Comparison of ENCODE assay signal across 8 cellular contexts in the genomic region with DNA sequence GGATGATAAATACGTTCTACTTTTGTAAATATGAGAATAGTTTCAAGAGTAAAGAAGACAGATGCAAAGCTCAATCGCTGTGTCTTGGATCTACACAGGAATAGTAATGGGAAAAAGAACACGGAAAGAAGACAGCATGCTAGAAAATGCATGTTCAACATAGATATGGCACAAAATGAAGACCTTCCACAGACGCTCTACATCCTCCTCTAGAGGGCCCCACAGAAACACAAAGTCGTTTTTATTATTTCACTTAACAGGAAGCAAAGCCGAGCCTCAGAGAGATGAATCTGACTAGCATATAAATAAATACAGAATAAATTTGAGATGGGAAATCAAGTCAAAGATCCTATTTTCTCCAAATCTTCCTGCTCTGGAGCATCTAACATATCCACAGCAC.
DNase-seq lines count a peak whose midpoint lies in the region; ATAC-seq and TF ChIP-seq lines count a peak whose summit lies in the region.

No MANE protein-coding gene starts in this region.

- ATAC-seq in SK-N-SH treated with all-trans-retinoic acid at 6 μM for 48 hours = no peak
- peak; percentile 55 for ATAC-seq in HG03342 (IDR thresholded peaks at IDR 0.05; ENCODE audit: unreplicated experiment)
- ATAC-seq in T-helper 17 cell = no peak

- H3K79me2 ChIP-seq in SK-N-SH (ENCODE audit: insufficient read depth) = peaks cover 62% of the 10 kb centered on the region

- H3K9me2 ChIP-seq in SK-N-SH = no peaks in the 10 kb centered on the region

- H3F3A ChIP-seq in SK-N-SH (replicated peaks; ENCODE audit: insufficient read depth) = peaks cover 23% of the 10 kb centered on the region

- CTCF ChIA-PET in SK-N-SH (lab: Yijun Ruan, JAX) = interaction anchor here (0.7 to 1.9 kb wide), 6 partner anchors 14 to 138 kb away, joined by 3 to 13 read pairs (median 4); no protein-coding TSS in a partner anchor
- CTCF ChIA-PET in activated CD4-positive, alpha-beta memory T cell treated with anti-CD3 and anti-CD28 coated beads, Interleukin-2, amount 10 ng/mL, durations not matched to agents 7 days and 5 days (lab: Charles Lee) = interaction anchor here (2.0 kb wide), 1 partner anchor 116 kb away, joined by 10 read pairs; no protein-coding TSS in a partner anchor

- no peak overlapping the region for H2AFZ ChIP-seq in SK-N-SH (ENCODE audit: low read depth)

- H3K27ac ChIP-seq in SK-N-SH (ENCODE audit: low read depth in 2 of 2, low read length in 1 of 2) = peak overlapping the region; percentile 2 to 4; a peak in 2 of 4 replicates

- TF ChIP-seq CTCF in SK-N-SH (IDR thresholded peaks at IDR 0.05) (peak; percentile 59), WI38 (IDR thresholded peaks at IDR 0.05; ENCODE audit: low read depth, low read length) (peak; percentile 48)

- peaks cover 8 to 21% of the 10 kb centered on the region in 2 experiments; a peak in 3 of 4 replicates for H3K4me1 ChIP-seq in SK-N-SH (ENCODE audit: control insufficient read depth in 1 of 2, insufficient read depth in 2 of 2, low read depth in 1 of 2, low read length in 1 of 2)

- H3K9me3 ChIP-seq in SK-N-SH (no peaks in the 10 kb centered on the region), T-helper 17 cell (ENCODE audit: control insufficient read depth, low read length, poor library complexity, severe bottlenecking) (no peaks in the 10 kb centered on the region)

- no peak overlapping the region for H3K4me2 ChIP-seq in SK-N-SH

- DNase-seq in SK-N-SH (peak; percentile 22), medulla oblongata (ENCODE audit: extremely low spot score) (peak; percentile 51), NCI-H446 treated with DMSO at 0.1 percent for 48 hours (lab: John Stamatoyannopoulos, UW) (no peak), T-helper 17 cell (no peak)
- no peak for DNase-seq in activated CD4-positive, alpha-beta memory T cell treated with anti-CD3 and anti-CD28 coated beads, Interleukin-2, amount 10 ng/mL, durations not matched to agents 7 days and 5 days

- H3K4me3 Mint-ChIP-seq in activated CD4-positive, alpha-beta memory T cell treated with anti-CD3 and anti-CD28 coated beads, Interleukin-2, amount 10 ng/mL, durations not matched to agents 7 days and 5 days = no peak overlapping the region
- H3K4me3 Mint-ChIP-seq in T-helper 17 cell = no peak overlapping the region

- no peaks in the 10 kb centered on the region for H3K36me3 Mint-ChIP-seq in activated CD4-positive, alpha-beta memory T cell treated with anti-CD3 and anti-CD28 coated beads, Interleukin-2, amount 10 ng/mL, durations not matched to agents 7 days and 5 days (ENCODE audit: low read depth)
- no peaks in the 10 kb centered on the region for H3K36me3 Mint-ChIP-seq in T-helper 17 cell (ENCODE audit: low read depth)

- no peaks in the 10 kb centered on the region for H3K36me3 ChIP-seq in SK-N-SH (replicated peaks in 1 of 2; ENCODE audit: control insufficient read depth in 1 of 2, insufficient read depth in 2 of 2, low read length in 1 of 2)

- POLR2A ChIA-PET in SK-N-SH (lab: Yijun Ruan, JAX) = no interaction called here
- POLR2A ChIA-PET in activated CD4-positive, alpha-beta memory T cell treated with anti-CD3 and anti-CD28 coated beads, Interleukin-2, amount 10 ng/mL, durations not matched to agents 7 days and 5 days (lab: Charles Lee) = no interaction called here

- H3K4me1 Mint-ChIP-seq in activated CD4-positive, alpha-beta memory T cell treated with anti-CD3 and anti-CD28 coated beads, Interleukin-2, amount 10 ng/mL, durations not matched to agents 7 days and 5 days = peaks cover 2% of the 10 kb centered on the region
- H3K4me1 Mint-ChIP-seq in T-helper 17 cell = peaks cover 3% of the 10 kb centered on the region

- 46% methylated on average over 6 of the region's 6 CpGs for WGBS in SK-N-SH (ENCODE audit: low lambda C conversion rate)

- peaks cover 12% of the 10 kb centered on the region for H3K27me3 Mint-ChIP-seq in activated CD4-positive, alpha-beta memory T cell treated with anti-CD3 and anti-CD28 coated beads, Interleukin-2, amount 10 ng/mL, durations not matched to agents 7 days and 5 days
- H3K27me3 Mint-ChIP-seq in T-helper 17 cell = peaks cover 46% of the 10 kb centered on the region

- H3K9ac ChIP-seq in SK-N-SH = no peak overlapping the region

- H3K4me3 ChIP-seq in SK-N-SH (ENCODE audit: low read depth in 2 of 2, low read length in 1 of 2) (no peak overlapping the region), WI38 (ENCODE audit: low read depth, low read length) (no peak overlapping the region)

- H3K27me3 ChIP-seq in SK-N-SH (ENCODE audit: insufficient read depth) = no peaks in the 10 kb centered on the region

- peak; percentile 68 for TF ChIP-seq RAD21 in SK-N-SH (IDR thresholded peaks at IDR 0.05; ENCODE audit: low read length)

- no peaks in the 10 kb centered on the region for H4K20me1 ChIP-seq in SK-N-SH (ENCODE audit: insufficient read depth)

- H3K27ac Mint-ChIP-seq in activated CD4-positive, alpha-beta memory T cell treated with anti-CD3 and anti-CD28 coated beads, Interleukin-2, amount 10 ng/mL, durations not matched to agents 7 days and 5 days = no peak overlapping the region
- no peak overlapping the region for H3K27ac Mint-ChIP-seq in T-helper 17 cell

- no peak for TF ChIP-seq EP300 in SK-N-SH (IDR thresholded peaks at IDR 0.05; ENCODE audit: borderline replicate concordance in 1 of 2, low read depth in 1 of 2, low read length in 1 of 2)

- no peaks in the 10 kb centered on the region for H3K9me3 Mint-ChIP-seq in activated CD4-positive, alpha-beta memory T cell treated with anti-CD3 and anti-CD28 coated beads, Interleukin-2, amount 10 ng/mL, durations not matched to agents 7 days and 5 days

TF ChIP-seq in SK-N-SH, 30 proteins besides CTCF, POLR2A, EP300 and RAD21:
- TF ChIP-seq TCF12 (IDR thresholded peaks at IDR 0.05) (no peak), SMC3 (IDR thresholded peaks at IDR 0.05; ENCODE audit: low read depth, low read length) (peak; percentile 28; the same call in 1 of the 2 replicates), FOSL2 (IDR thresholded peaks at IDR 0.05; ENCODE audit: borderline replicate concordance, low read depth) (no peak), SIN3A (IDR thresholded peaks at IDR 0.05; ENCODE audit: borderline replicate concordance, low read depth, low read length) (no peak)

TF ChIP-seq in SK-N-SH treated with all-trans-retinoic acid at 6 μM for 48 hours, 23 proteins besides CTCF, POLR2A, EP300 and RAD21:
- TF ChIP-seq CSRNP3 (CRISPR knock-in tag; IDR thresholded peaks at IDR 0.05) (no peak), SNAI2 (CRISPR knock-in tag; IDR thresholded peaks at IDR 0.05) (no peak), ZFP3 (CRISPR knock-in tag; IDR thresholded peaks at IDR 0.05) (no peak), TCF4 (CRISPR knock-in tag; IDR thresholded peaks at IDR 0.05; ENCODE audit: borderline replicate concordance) (no peak), ZFP30 (CRISPR knock-in tag; IDR thresholded peaks at IDR 0.05) (no peak), ARNTL (CRISPR knock-in tag; IDR thresholded peaks at IDR 0.05; ENCODE audit: borderline replicate concordance, low read depth) (no peak), ESRRG (CRISPR knock-in tag; IDR thresholded peaks at IDR 0.05) (no peak), TOX (CRISPR knock-in tag; IDR thresholded peaks at IDR 0.05; ENCODE audit: borderline replicate concordance) (no peak), CSDC2 (CRISPR knock-in tag; IDR thresholded peaks at IDR 0.05) (no peak)

Comparison
In these comparisons a context has a peak if more than half of its experiments do, and no peak if none do; other contexts are left out.
1. DNase-seq: peak in SK-N-SH (single experiment) and medulla oblongata (single experiment); none in activated CD4-positive, alpha-beta memory T cell treated with anti-CD3 and anti-CD28 coated beads, Interleukin-2, amount 10 ng/mL, durations not matched to agents 7 days and 5 days (single experiment), NCI-H446 treated with DMSO at 0.1 percent for 48 hours (single experiment) and T-helper 17 cell (0 of 3).